9 cellular contexts compared by ENCODE assay signal in genomic region chr3:4633078-4634004, GRCh38.
A peak's percentile ranks its signal among the peaks of the same experiment; 100 is the strongest.
DNase-seq lines count a peak whose midpoint lies in the region; ATAC-seq and TF ChIP-seq lines count a peak whose summit lies in the region.
"Had no signal": no experiment of that assay in that cellular context is flagged by ENCODE, and none has a peak within 500 bp of the region (broad histone marks: within the 10 kb centered on the region; RNA-seq: fewer than 3 reads in every experiment).

No MANE protein-coding gene starts in this region.

- no peaks in the 10 kb centered on the region for H3K79me1 ChIP-seq in mesenchymal stem cell (replicated peaks; ENCODE audit: low read length, poor library complexity, severe bottlenecking)

- no peaks in the 10 kb centered on the region for H3K9me3 ChIP-seq in RWPE2 (ENCODE audit: severe bottlenecking)
- no peaks in the 10 kb centered on the region for H3K9me3 ChIP-seq in endodermal cell (ENCODE audit: control insufficient read depth, low read length)
- no peaks in the 10 kb centered on the region for H3K9me3 ChIP-seq in mesenchymal stem cell (ENCODE audit: control insufficient read depth, low read length)
- H3K9me3 ChIP-seq in suprapubic skin, result no peaks in the 10 kb centered on the region

- H3K36me3 ChIP-seq in KMS-11 (ENCODE audit: insufficient read depth), result no peaks in the 10 kb centered on the region
- H3K36me3 ChIP-seq in RWPE2 (ENCODE audit: low read depth), result no peaks in the 10 kb centered on the region
- no peaks in the 10 kb centered on the region for H3K36me3 ChIP-seq in endodermal cell (ENCODE audit: control insufficient read depth, insufficient read depth, low read length)
- H3K36me3 ChIP-seq in mesenchymal stem cell (ENCODE audit: control insufficient read depth in 1 of 2, insufficient read depth in 2 of 2, low read depth in 1 of 2, low read length in 2 of 2), result no peaks in the 10 kb centered on the region
- H3K36me3 ChIP-seq in suprapubic skin, result no peaks in the 10 kb centered on the region

- TF ChIP-seq EP300 in suprapubic skin (IDR thresholded peaks at IDR 0.05), result no peak

- H3K4me3 Mint-ChIP-seq in endodermal cell, result no peak overlapping the region
- H3K4me3 Mint-ChIP-seq: dendritic cell treated with granulocyte-macrophage colony-stimulating factor and Interleukin-4, amounts not matched to agents 40 ng/mL and 50 ng/mL, for 4 days had no signal

- no peak overlapping the region for H3K23ac ChIP-seq in mesenchymal stem cell (ENCODE audit: low read length in 2 of 2)

- H3K9me3 Mint-ChIP-seq in endodermal cell, result no peaks in the 10 kb centered on the region
- H3K9me3 Mint-ChIP-seq: dendritic cell treated with granulocyte-macrophage colony-stimulating factor and Interleukin-4, amounts not matched to agents 40 ng/mL and 50 ng/mL, for 4 days had no signal

- no peaks in the 10 kb centered on the region for H3K36me3 Mint-ChIP-seq in endodermal cell (ENCODE audit: low read depth)

- no peak overlapping the region for H2BK120ac ChIP-seq in mesenchymal stem cell (ENCODE audit: low read depth, low read length)

- no peak overlapping the region for H2BK5ac ChIP-seq in mesenchymal stem cell (ENCODE audit: low read depth, low read length, poor library complexity, severe bottlenecking)

- H3K18ac ChIP-seq in mesenchymal stem cell (ENCODE audit: low read depth in 1 of 2, low read length in 2 of 2), result no peak overlapping the region

- H2AFZ ChIP-seq in KMS-11 (ENCODE audit: low read depth) (no peak overlapping the region), mesenchymal stem cell (ENCODE audit: low read depth, low read length) (no peak overlapping the region)

- H3K27ac ChIP-seq in KMS-11 (no peak overlapping the region), RWPE2 (ENCODE audit: poor library complexity, severe bottlenecking) (no peak overlapping the region), endodermal cell (ENCODE audit: low read depth, low read length) (no peak overlapping the region), mesenchymal stem cell (ENCODE audit: low read length, poor library complexity, severe bottlenecking) (no peak overlapping the region), suprapubic skin (no peak overlapping the region)

- no peaks in the 10 kb centered on the region for H3K27me3 ChIP-seq in KMS-11 (ENCODE audit: insufficient read depth, low read depth)
- H3K27me3 ChIP-seq in RWPE2 (ENCODE audit: insufficient read depth, poor library complexity, severe bottlenecking), result no peaks in the 10 kb centered on the region
- H3K27me3 ChIP-seq in endodermal cell (ENCODE audit: control insufficient read depth, insufficient read depth, low read length, poor library complexity, severe bottlenecking), result no peaks in the 10 kb centered on the region
- H3K27me3 ChIP-seq in mesenchymal stem cell (ENCODE audit: control insufficient read depth in 1 of 2, insufficient read depth in 1 of 2, low read length in 2 of 2), result peaks cover 2 to 20% of the 10 kb centered on the region in 2 experiments
- no peaks in the 10 kb centered on the region for H3K27me3 ChIP-seq in suprapubic skin

- H3K4me2 ChIP-seq in KMS-11, result no peak overlapping the region
- H3K4me2 ChIP-seq in mesenchymal stem cell (ENCODE audit: low read length, poor library complexity, severe bottlenecking), result no peak overlapping the region

- 54 to 83% methylated on average over 4 to 10 of the region's 10 CpGs for WGBS in endodermal cell (ENCODE audit: insufficient coverage in 1 of 2, insufficient read length in 1 of 2), 2 experiments
- WGBS in mesenchymal stem cell, result 76% methylated on average over 8 of the region's 10 CpGs
- 66% methylated on average over 10 of the region's 10 CpGs for WGBS in suprapubic skin

- ATAC-seq in GM21515 (IDR thresholded peaks at IDR 0.05; ENCODE audit: unreplicated experiment), result peak; percentile 80
- ATAC-seq in RWPE2 (ENCODE audit: low read depth), result peak; percentile 71; the same call in 2 of the 3 replicates

- H3K4me1 ChIP-seq in KMS-11 (ENCODE audit: low read depth, poor library complexity, severe bottlenecking), result no peaks in the 10 kb centered on the region
- no peaks in the 10 kb centered on the region for H3K4me1 ChIP-seq in RWPE2 (ENCODE audit: insufficient read depth, poor library complexity, severe bottlenecking)
- no peaks in the 10 kb centered on the region for H3K4me1 ChIP-seq in endodermal cell (ENCODE audit: control insufficient read depth, insufficient read depth, low read length)
- no peaks in the 10 kb centered on the region for H3K4me1 ChIP-seq in mesenchymal stem cell (ENCODE audit: control insufficient read depth, insufficient read depth, low read depth, low read length)
- no peaks in the 10 kb centered on the region for H3K4me1 ChIP-seq in suprapubic skin

- H2BK15ac ChIP-seq in mesenchymal stem cell (ENCODE audit: low read depth, poor library complexity, severe bottlenecking), result no peak overlapping the region

- H3K27ac Mint-ChIP-seq in endodermal cell, result no peak overlapping the region
- H3K27ac Mint-ChIP-seq: dendritic cell treated with granulocyte-macrophage colony-stimulating factor and Interleukin-4, amounts not matched to agents 40 ng/mL and 50 ng/mL, for 4 days had no signal

- H4K8ac ChIP-seq in mesenchymal stem cell (ENCODE audit: low read length), result no peak overlapping the region

- H3K9ac ChIP-seq in KMS-11 (no peak overlapping the region), endodermal cell (ENCODE audit: extremely low read depth, low read length, poor library complexity, severe bottlenecking) (no peak overlapping the region), mesenchymal stem cell (ENCODE audit: low read length) (no peak overlapping the region)

- peaks cover 8% of the 10 kb centered on the region for H3K4me1 Mint-ChIP-seq in endodermal cell

- no peaks in the 10 kb centered on the region for H3K79me2 ChIP-seq in KMS-11 (ENCODE audit: insufficient read depth, low read depth)

- H3K4me3 ChIP-seq in KMS-11 (IDR thresholded peaks at IDR 0.05; ENCODE audit: insufficient read depth, low read depth, low read length), result no peak overlapping the region
- H3K4me3 ChIP-seq in RWPE2 (ENCODE audit: severe bottlenecking), result no peak overlapping the region
- no peak overlapping the region for H3K4me3 ChIP-seq in endodermal cell (ENCODE audit: low read length)
- H3K4me3 ChIP-seq in mesenchymal stem cell (ENCODE audit: insufficient read depth in 1 of 2, low read depth in 1 of 2, low read length in 2 of 2), result no peak overlapping the region
- H3K4me3 ChIP-seq in suprapubic skin, result no peak overlapping the region

- H2BK12ac ChIP-seq in mesenchymal stem cell (ENCODE audit: low read length in 2 of 2), result no peak overlapping the region

- no peaks in the 10 kb centered on the region for H3K27me3 Mint-ChIP-seq in endodermal cell (ENCODE audit: insufficient read depth)
- H3K27me3 Mint-ChIP-seq: dendritic cell treated with granulocyte-macrophage colony-stimulating factor and Interleukin-4, amounts not matched to agents 40 ng/mL and 50 ng/mL, for 4 days had no signal

- H2AK5ac ChIP-seq in mesenchymal stem cell (ENCODE audit: low read length, severe bottlenecking), result no peak overlapping the region

- H3K14ac ChIP-seq in mesenchymal stem cell (ENCODE audit: low read length in 2 of 2), result no peak overlapping the region

- peak; percentile 82 for TF ChIP-seq CTCF in KMS-11 (conservative IDR thresholded peaks at IDR 0.05; ENCODE audit: low read depth, low read length)
- TF ChIP-seq CTCF in RWPE2 (IDR thresholded peaks at IDR 0.05; ENCODE audit: poor library complexity, severe bottlenecking), result peak; percentile 93
- TF ChIP-seq CTCF in endodermal cell (conservative IDR thresholded peaks at IDR 0.05), result peak; percentile 91
- TF ChIP-seq CTCF in suprapubic skin (IDR thresholded peaks at IDR 0.05), result peak in 1 of 2 donors; percentile 74

- no peaks in the 10 kb centered on the region for H4K20me1 ChIP-seq in KMS-11 (ENCODE audit: insufficient read depth)

- H3K4ac ChIP-seq in mesenchymal stem cell (ENCODE audit: low read depth in 1 of 2, low read length in 2 of 2), result no peak overlapping the region

- DNase-seq in NCI-H1417 (lab: John Stamatoyannopoulos, UW) (peak; percentile 10 to 65 (median 49)), NCI-H1417 treated with DMSO at 0.1 percent for 48 hours (lab: John Stamatoyannopoulos, UW) (no peak), RWPE2 (ENCODE audit: low spot score) (no peak), endodermal cell (no peak), mesenchymal stem cell (peak; percentile 75), suprapubic skin (ENCODE audit: low spot score in 2 of 2) (no peak)

- H4K91ac ChIP-seq in mesenchymal stem cell (ENCODE audit: low read length), result no peak overlapping the region

- TF ChIP-seq POLR2A in suprapubic skin (IDR thresholded peaks at IDR 0.05), result no peak

Comparison
In these comparisons a context has a peak if more than half of its experiments do, and no peak if none do; other contexts are left out.
1. DNase-seq: peak in NCI-H1417 (3 of 3) and mesenchymal stem cell (single experiment); none in NCI-H1417 treated with DMSO at 0.1 percent for 48 hours (single experiment), RWPE2 (single experiment), endodermal cell (single experiment) and suprapubic skin (0 of 2).